ENCODE assay signal across 11 cellular contexts in the genomic region with DNA sequence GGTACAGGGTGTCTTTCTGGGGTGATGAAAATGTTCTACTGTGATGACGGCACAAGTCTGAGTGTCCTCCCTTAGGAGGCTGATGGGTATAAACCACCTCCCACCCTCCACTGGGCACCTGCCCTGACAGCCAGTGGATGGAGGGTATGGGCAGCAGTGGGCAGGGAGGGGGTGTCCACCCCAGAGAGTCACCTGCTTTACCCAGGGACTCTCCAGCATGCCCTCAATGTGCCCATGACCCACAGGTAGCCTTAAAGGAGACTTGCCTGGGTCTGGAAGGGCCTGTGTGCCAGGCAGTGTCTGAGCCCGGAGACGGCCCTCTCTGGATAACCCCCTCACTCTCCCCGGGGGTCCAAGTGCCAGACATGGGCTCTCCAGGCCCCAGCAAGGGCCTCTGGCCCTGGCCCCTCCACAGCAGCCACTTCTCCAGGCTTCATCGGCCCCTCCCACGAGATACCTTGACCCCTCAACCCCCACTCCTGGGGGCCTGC.
"Had no signal": no experiment of that assay in that cellular context is flagged by ENCODE, and none has a peak within 500 bp of the region (broad histone marks: within the 10 kb centered on the region; RNA-seq: fewer than 3 reads in every experiment).

No MANE protein-coding gene starts in this region.

- ATAC-seq: activated CD8-positive, alpha-beta T cell treated with anti-CD3 and anti-CD28 coated beads, Interleukin-2, amount 10 ng/mL, durations not matched to agents 7 days and 5 days; stimulated activated naive B cell treated with anti-CD40 and anti-IgM and Interleukin-4, amounts not matched to agents 10 μg/mL and 1 μg/mL and 100 μg/mL, for 72 hours; T-helper 17 cell had no signal

- H3K27ac Mint-ChIP-seq: activated B cell treated with CpG ODN at 0.5 μM for 24 hours; activated CD4-positive, alpha-beta T cell treated with anti-CD3 and anti-CD28 coated beads, Interleukin-2, amount 10 ng/mL, durations not matched to agents 24 days and 14 days; activated CD8-positive, alpha-beta T cell treated with anti-CD3 and anti-CD28 coated beads, Interleukin-2, amount 10 ng/mL, durations not matched to agents 7 days and 5 days; activated T-helper 1 cell treated with anti-CD3 and anti-CD28 coated beads, Interleukin-12 subunit alpha, Interleukin-12 subunit beta, Interleukin-2, Interleukin-4 antibody, amounts not matched to agents 30 ng/mL and 10 ng/mL and 1 ng/mL, durations not matched to agents 14 hours and 24 hours and 36 hours; stimulated activated naive B cell treated with anti-CD40 and anti-IgM and Interleukin-4, amounts not matched to agents 10 μg/mL and 1 μg/mL and 100 μg/mL, for 72 hours had no signal

- H3K36me3 Mint-ChIP-seq: stimulated activated naive B cell treated with anti-CD40 and anti-IgM and Interleukin-4, amounts not matched to agents 10 μg/mL and 1 μg/mL and 100 μg/mL, for 72 hours had no signal

- H3K36me3 ChIP-seq: thyroid gland, uterus had no signal

- H3K27me3 Mint-ChIP-seq: activated B cell treated with CpG ODN at 0.5 μM for 24 hours; activated CD4-positive, alpha-beta T cell treated with anti-CD3 and anti-CD28 coated beads, Interleukin-2, amount 10 ng/mL, durations not matched to agents 24 days and 14 days; stimulated activated naive B cell treated with anti-CD40 and anti-IgM and Interleukin-4, amounts not matched to agents 10 μg/mL and 1 μg/mL and 100 μg/mL, for 72 hours; T-helper 17 cell had no signal

- H3K9me3 Mint-ChIP-seq: activated B cell treated with CpG ODN at 0.5 μM for 24 hours; activated CD4-positive, alpha-beta T cell treated with anti-CD3 and anti-CD28 coated beads, Interleukin-2, amount 10 ng/mL, durations not matched to agents 24 days and 14 days; activated T-helper 1 cell treated with anti-CD3 and anti-CD28 coated beads, Interleukin-12 subunit alpha, Interleukin-12 subunit beta, Interleukin-2, Interleukin-4 antibody, amounts not matched to agents 30 ng/mL and 10 ng/mL and 1 ng/mL, durations not matched to agents 14 hours and 24 hours and 36 hours; nephron; stimulated activated naive B cell treated with anti-CD40 and anti-IgM and Interleukin-4, amounts not matched to agents 10 μg/mL and 1 μg/mL and 100 μg/mL, for 72 hours had no signal

- H3K9me3 ChIP-seq: thyroid gland, uterus had no signal

- H3K4me1 Mint-ChIP-seq: activated B cell treated with CpG ODN at 0.5 μM for 24 hours had no signal

- H3K4me3 ChIP-seq: thyroid gland, uterus had no signal

- H3K27ac ChIP-seq: thyroid gland, uterus had no signal

- H3K4me3 Mint-ChIP-seq: activated B cell treated with CpG ODN at 0.5 μM for 24 hours; activated CD4-positive, alpha-beta T cell treated with anti-CD3 and anti-CD28 coated beads, Interleukin-2, amount 10 ng/mL, durations not matched to agents 24 days and 14 days; activated CD8-positive, alpha-beta T cell treated with anti-CD3 and anti-CD28 coated beads, Interleukin-2, amount 10 ng/mL, durations not matched to agents 7 days and 5 days; activated T-helper 1 cell treated with anti-CD3 and anti-CD28 coated beads, Interleukin-12 subunit alpha, Interleukin-12 subunit beta, Interleukin-2, Interleukin-4 antibody, amounts not matched to agents 30 ng/mL and 10 ng/mL and 1 ng/mL, durations not matched to agents 14 hours and 24 hours and 36 hours; nephron; stimulated activated naive B cell treated with anti-CD40 and anti-IgM and Interleukin-4, amounts not matched to agents 10 μg/mL and 1 μg/mL and 100 μg/mL, for 72 hours; T-helper 17 cell had no signal

- H3K27me3 ChIP-seq: thyroid gland, uterus had no signal

- DNase-seq: activated B cell treated with CpG ODN at 0.5 μM for 24 hours; activated CD4-positive, alpha-beta T cell treated with anti-CD3 and anti-CD28 coated beads, Interleukin-2, amount 10 ng/mL, durations not matched to agents 24 days and 14 days; activated CD8-positive, alpha-beta T cell treated with anti-CD3 and anti-CD28 coated beads, Interleukin-2, amount 10 ng/mL, durations not matched to agents 7 days and 5 days; hypothalamus; stimulated activated CD4-positive, alpha-beta T cell treated with anti-CD3 and anti-CD28 coated beads, Interleukin-2, amount 100 ng/mL, for 48 hours; stimulated activated naive B cell treated with anti-CD40 and anti-IgM and Interleukin-4, amounts not matched to agents 10 μg/mL and 1 μg/mL and 100 μg/mL, for 72 hours had no signal
